In the genomic region with DNA sequence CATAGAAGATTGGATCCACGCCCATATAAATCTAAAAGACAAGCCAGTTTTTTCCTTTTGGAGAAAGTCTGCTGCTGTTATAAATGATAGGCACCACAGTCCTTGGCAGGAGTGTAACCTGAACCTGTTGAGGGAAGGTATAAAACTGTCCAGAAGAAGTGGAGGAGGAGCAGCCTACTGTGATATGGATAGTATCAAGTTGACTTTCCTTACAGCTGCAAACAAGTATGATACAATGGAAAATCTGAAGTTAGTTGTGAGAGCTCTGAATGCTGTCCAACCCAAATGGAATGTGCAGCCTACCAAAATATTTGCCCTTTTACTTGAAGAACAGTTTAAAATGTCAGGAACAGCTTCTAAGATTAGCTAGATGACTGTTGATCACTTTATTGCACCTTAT, we compare ENCODE assay signal across 17 cellular contexts.
DNase-seq lines count a peak whose midpoint lies in the region; ATAC-seq and TF ChIP-seq lines count a peak whose summit lies in the region.
"Had no signal": no experiment of that assay in that cellular context is flagged by ENCODE, and none has a peak within 500 bp of the region (broad histone marks: within the 10 kb centered on the region; RNA-seq: fewer than 3 reads in every experiment).

No MANE protein-coding gene starts in this region.

- no peaks in the 10 kb centered on the region for H3K9me2 ChIP-seq in SK-N-SH

- no peaks in the 10 kb centered on the region for H4K20me1 ChIP-seq in SK-N-SH (ENCODE audit: insufficient read depth)

- DNase-seq in SK-N-SH (no peak), Right ventricle myocardium superior (no peak), left lung (no peak), vagina (ENCODE audit: extremely low spot score in 2 of 2) (no peak), NCI-H526 (lab: John Stamatoyannopoulos, UW) (no peak)
- DNase-seq: COR-L47, DMS79, H9, Karpas-422, MM.1S, NCI-H1105, NCI-H187, NCI-H524 had no signal

- no peaks in the 10 kb centered on the region for H3K36me3 ChIP-seq in SK-N-SH (replicated peaks in 1 of 2; ENCODE audit: control insufficient read depth in 1 of 2, insufficient read depth in 2 of 2, low read length in 1 of 2)
- H3K36me3 ChIP-seq in left lung, result no peaks in the 10 kb centered on the region
- no peaks in the 10 kb centered on the region for H3K36me3 ChIP-seq in vagina

- no peak overlapping the region for H3K4me2 ChIP-seq in SK-N-SH

- POLR2A ChIA-PET in SK-N-SH (lab: Yijun Ruan, JAX), result interaction anchor here (0.8 kb wide), 1 partner anchor 228 kb away, joined by 3 read pairs; no protein-coding TSS in a partner anchor

- WGBS in SK-N-SH (ENCODE audit: low lambda C conversion rate), result 33% methylated on average over 1 of the region's 1 CpG

- H3K4me3 ChIP-seq in SK-N-SH (ENCODE audit: low read depth in 2 of 2, low read length in 1 of 2) (no peak overlapping the region), left lung (no peak overlapping the region), vagina (no peak overlapping the region)
- H3K4me3 ChIP-seq: GM12878 had no signal

- H3K4me1 ChIP-seq in SK-N-SH (ENCODE audit: control insufficient read depth in 1 of 2, insufficient read depth in 2 of 2, low read depth in 1 of 2, low read length in 1 of 2), result peaks cover 0 to 16% of the 10 kb centered on the region in 2 experiments; a peak in 2 of 4 replicates
- H3K4me1 ChIP-seq in left lung, result no peaks in the 10 kb centered on the region
- H3K4me1 ChIP-seq in vagina, result no peaks in the 10 kb centered on the region

- no peak for TF ChIP-seq POLR2A in vagina (IDR thresholded peaks at IDR 0.05)

- CTCF ChIA-PET in SK-N-SH (lab: Yijun Ruan, JAX), result interaction anchor here (1.0 to 1.8 kb wide), 4 partner anchors 9 to 140 kb away, joined by 3 to 6 read pairs (median 4); no protein-coding TSS in a partner anchor

- intact Hi-C loops in Right ventricle myocardium superior (cut with DNase I), result no loop called here
- intact Hi-C loops in left lung (cut with DNase I), result no loop called here
- intact Hi-C loops in vagina (cut with DNase I), result no loop called here

- H3F3A ChIP-seq in SK-N-SH (replicated peaks; ENCODE audit: insufficient read depth), result no peaks in the 10 kb centered on the region

- TF ChIP-seq CTCF in SK-N-SH (IDR thresholded peaks at IDR 0.05) (no peak), left lung (IDR thresholded peaks at IDR 0.05) (no peak), vagina (IDR thresholded peaks at IDR 0.05) (no peak)

- no peaks in the 10 kb centered on the region for H3K27me3 ChIP-seq in SK-N-SH (ENCODE audit: insufficient read depth)
- no peaks in the 10 kb centered on the region for H3K27me3 ChIP-seq in left lung
- H3K27me3 ChIP-seq in vagina, result no peaks in the 10 kb centered on the region

- ATAC-seq in SK-N-SH treated with all-trans-retinoic acid at 6 μM for 48 hours (peak; percentile 46; the same call in 2 of the 3 replicates), Right ventricle myocardium superior (ENCODE audit: poor library complexity) (peak; percentile 71), left lung (peak; percentile 29), HG02840 (IDR thresholded peaks at IDR 0.05; ENCODE audit: low FRiP score, unreplicated experiment) (no peak), HG02678 (IDR thresholded peaks at IDR 0.05; ENCODE audit: unreplicated experiment) (no peak)
- ATAC-seq: GM12878 had no signal

- H3K27ac ChIP-seq in SK-N-SH (ENCODE audit: low read depth in 2 of 2, low read length in 1 of 2) (peak overlapping the region in 1 of 2 experiments; percentile 78; a peak in 2 of 4 replicates), left lung (peak overlapping the region in 1 of 2 donors; percentile 59), vagina (no peak overlapping the region)

- no peak for TF ChIP-seq RAD21 in SK-N-SH (IDR thresholded peaks at IDR 0.05; ENCODE audit: low read length)

- H3K9ac ChIP-seq in SK-N-SH, result no peak overlapping the region

- H3K79me2 ChIP-seq in SK-N-SH (ENCODE audit: insufficient read depth), result no peaks in the 10 kb centered on the region

- TF ChIP-seq EP300 in SK-N-SH (IDR thresholded peaks at IDR 0.05; ENCODE audit: borderline replicate concordance in 1 of 2, low read depth in 1 of 2, low read length in 1 of 2), result no peak

- H3K9me3 ChIP-seq in SK-N-SH (no peaks in the 10 kb centered on the region), left lung (no peaks in the 10 kb centered on the region), vagina (no peaks in the 10 kb centered on the region)

- no peak overlapping the region for H2AFZ ChIP-seq in SK-N-SH (ENCODE audit: low read depth)

TF ChIP-seq in SK-N-SH treated with all-trans-retinoic acid at 6 μM for 48 hours, 23 proteins besides CTCF, POLR2A, EP300 and RAD21:
- TF ChIP-seq ZNF70 (CRISPR knock-in tag; IDR thresholded peaks at IDR 0.05) (no peak), OSR1 (CRISPR knock-in tag; IDR thresholded peaks at IDR 0.05) (no peak)
- TF ChIP-seq, protein P1, sequence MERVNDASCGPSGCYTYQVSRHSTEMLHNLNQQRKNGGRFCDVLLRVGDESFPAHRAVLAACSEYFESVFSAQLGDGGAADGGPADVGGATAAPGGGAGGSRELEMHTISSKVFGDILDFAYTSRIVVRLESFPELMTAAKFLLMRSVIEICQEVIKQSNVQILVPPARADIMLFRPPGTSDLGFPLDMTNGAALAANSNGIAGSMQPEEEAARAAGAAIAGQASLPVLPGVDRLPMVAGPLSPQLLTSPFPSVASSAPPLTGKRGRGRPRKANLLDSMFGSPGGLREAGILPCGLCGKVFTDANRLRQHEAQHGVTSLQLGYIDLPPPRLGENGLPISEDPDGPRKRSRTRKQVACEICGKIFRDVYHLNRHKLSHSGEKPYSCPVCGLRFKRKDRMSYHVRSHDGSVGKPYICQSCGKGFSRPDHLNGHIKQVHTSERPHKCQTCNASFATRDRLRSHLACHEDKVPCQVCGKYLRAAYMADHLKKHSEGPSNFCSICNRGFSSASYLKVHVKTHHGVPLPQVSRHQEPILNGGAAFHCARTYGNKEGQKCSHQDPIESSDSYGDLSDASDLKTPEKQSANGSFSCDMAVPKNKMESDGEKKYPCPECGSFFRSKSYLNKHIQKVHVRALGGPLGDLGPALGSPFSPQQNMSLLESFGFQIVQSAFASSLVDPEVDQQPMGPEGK (CRISPR knock-in tag; IDR thresholded peaks at IDR 0.05; ENCODE audit: borderline replicate concordance), result no peak
- TF ChIP-seq, protein P2, sequence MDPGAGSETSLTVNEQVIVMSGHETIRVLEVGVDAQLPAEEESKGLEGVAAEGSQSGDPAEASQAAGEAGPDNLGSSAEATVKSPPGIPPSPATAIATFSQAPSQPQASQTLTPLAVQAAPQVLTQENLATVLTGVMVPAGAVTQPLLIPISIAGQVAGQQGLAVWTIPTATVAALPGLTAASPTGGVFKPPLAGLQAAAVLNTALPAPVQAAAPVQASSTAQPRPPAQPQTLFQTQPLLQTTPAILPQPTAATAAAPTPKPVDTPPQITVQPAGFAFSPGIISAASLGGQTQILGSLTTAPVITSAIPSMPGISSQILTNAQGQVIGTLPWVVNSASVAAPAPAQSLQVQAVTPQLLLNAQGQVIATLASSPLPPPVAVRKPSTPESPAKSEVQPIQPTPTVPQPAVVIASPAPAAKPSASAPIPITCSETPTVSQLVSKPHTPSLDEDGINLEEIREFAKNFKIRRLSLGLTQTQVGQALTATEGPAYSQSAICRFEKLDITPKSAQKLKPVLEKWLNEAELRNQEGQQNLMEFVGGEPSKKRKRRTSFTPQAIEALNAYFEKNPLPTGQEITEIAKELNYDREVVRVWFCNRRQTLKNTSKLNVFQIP (CRISPR knock-in tag; IDR thresholded peaks at IDR 0.05; ENCODE audit: borderline replicate concordance, low read depth), result no peak

TF ChIP-seq in SK-N-SH, 30 proteins besides CTCF, POLR2A, EP300 and RAD21 (continues in another document):
- TF ChIP-seq EZH2phosphoT487 (IDR thresholded peaks at IDR 0.05; ENCODE audit: borderline replicate concordance, low read depth) (no peak), RFX5 (IDR thresholded peaks at IDR 0.05; ENCODE audit: low read length) (no peak), CHD2 (IDR thresholded peaks at IDR 0.05; ENCODE audit: low read length, partially characterized antibody) (no peak), POLR2AphosphoS5 (IDR thresholded peaks at IDR 0.05; ENCODE audit: low read depth, low read length) (no peak), RCOR1 (IDR thresholded peaks at IDR 0.05; ENCODE audit: low read length) (no peak)
- TF ChIP-seq, protein P3, sequence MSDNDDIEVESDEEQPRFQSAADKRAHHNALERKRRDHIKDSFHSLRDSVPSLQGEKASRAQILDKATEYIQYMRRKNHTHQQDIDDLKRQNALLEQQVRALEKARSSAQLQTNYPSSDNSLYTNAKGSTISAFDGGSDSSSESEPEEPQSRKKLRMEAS (IDR thresholded peaks at IDR 0.05; ENCODE audit: low read depth), result no peak
- TF ChIP-seq, protein P4, sequence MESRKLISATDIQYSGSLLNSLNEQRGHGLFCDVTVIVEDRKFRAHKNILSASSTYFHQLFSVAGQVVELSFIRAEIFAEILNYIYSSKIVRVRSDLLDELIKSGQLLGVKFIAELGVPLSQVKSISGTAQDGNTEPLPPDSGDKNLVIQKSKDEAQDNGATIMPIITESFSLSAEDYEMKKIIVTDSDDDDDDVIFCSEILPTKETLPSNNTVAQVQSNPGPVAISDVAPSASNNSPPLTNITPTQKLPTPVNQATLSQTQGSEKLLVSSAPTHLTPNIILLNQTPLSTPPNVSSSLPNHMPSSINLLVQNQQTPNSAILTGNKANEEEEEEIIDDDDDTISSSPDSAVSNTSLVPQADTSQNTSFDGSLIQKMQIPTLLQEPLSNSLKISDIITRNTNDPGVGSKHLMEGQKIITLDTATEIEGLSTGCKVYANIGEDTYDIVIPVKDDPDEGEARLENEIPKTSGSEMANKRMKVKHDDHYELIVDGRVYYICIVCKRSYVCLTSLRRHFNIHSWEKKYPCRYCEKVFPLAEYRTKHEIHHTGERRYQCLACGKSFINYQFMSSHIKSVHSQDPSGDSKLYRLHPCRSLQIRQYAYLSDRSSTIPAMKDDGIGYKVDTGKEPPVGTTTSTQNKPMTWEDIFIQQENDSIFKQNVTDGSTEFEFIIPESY (IDR thresholded peaks at IDR 0.05; ENCODE audit: borderline replicate concordance, low read depth), result no peak
- TF ChIP-seq, protein P5, sequence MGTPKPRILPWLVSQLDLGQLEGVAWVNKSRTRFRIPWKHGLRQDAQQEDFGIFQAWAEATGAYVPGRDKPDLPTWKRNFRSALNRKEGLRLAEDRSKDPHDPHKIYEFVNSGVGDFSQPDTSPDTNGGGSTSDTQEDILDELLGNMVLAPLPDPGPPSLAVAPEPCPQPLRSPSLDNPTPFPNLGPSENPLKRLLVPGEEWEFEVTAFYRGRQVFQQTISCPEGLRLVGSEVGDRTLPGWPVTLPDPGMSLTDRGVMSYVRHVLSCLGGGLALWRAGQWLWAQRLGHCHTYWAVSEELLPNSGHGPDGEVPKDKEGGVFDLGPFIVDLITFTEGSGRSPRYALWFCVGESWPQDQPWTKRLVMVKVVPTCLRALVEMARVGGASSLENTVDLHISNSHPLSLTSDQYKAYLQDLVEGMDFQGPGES (IDR thresholded peaks at IDR 0.05; ENCODE audit: low read depth, low read length), result no peak

Comparison
In these comparisons a context has a peak if more than half of its experiments do, and no peak if none do; other contexts are left out.
1. ATAC-seq: peak in SK-N-SH treated with all-trans-retinoic acid at 6 μM for 48 hours (single experiment), Right ventricle myocardium superior (single experiment) and left lung (single experiment); none in HG02840 (single experiment) and HG02678 (single experiment).